Comparison of ENCODE assay signal across 26 cellular contexts in genomic region chr11:76252625-76253024, GRCh38. TPM values are rescaled to one million over a fixed set of nuclear protein-coding genes. Genes with fewer than 3 reads are reported as not detected.
"Had no signal": no experiment of that assay in that cellular context is flagged by ENCODE, and none has a peak within 500 bp of the region (broad histone marks: within the 10 kb centered on the region; RNA-seq: fewer than 3 reads in every experiment).

No MANE protein-coding gene starts in this region.

- ATAC-seq: heart right ventricle; left colon; left ventricle myocardium superior; lower lobe of right lung; naive thymus-derived CD8-positive, alpha-beta T cell; pancreas; stimulated activated naive CD8-positive, alpha-beta T cell treated with anti-CD3 and anti-CD28 coated beads, Interleukin-15, amount 100 ng/mL, for 72 hours had no signal

- H3K9me3 ChIP-seq: colonic mucosa, esophagus squamous epithelium, lower lobe of right lung, neutrophil, pancreas, thyroid gland had no signal

- H3K4me3 Mint-ChIP-seq: neural crest cell; stimulated activated naive CD8-positive, alpha-beta T cell treated with anti-CD3 and anti-CD28 coated beads, Interleukin-15, amount 100 ng/mL, for 72 hours had no signal

- H3K4me3 ChIP-seq: colonic mucosa, esophagus squamous epithelium, heart right ventricle, lower lobe of right lung, pancreas, smooth muscle cell, thyroid gland had no signal

- H3K27ac ChIP-seq: colonic mucosa, heart right ventricle, lower lobe of right lung, neutrophil, pancreas, thyroid gland had no signal

- H3K27me3 ChIP-seq: colonic mucosa, neutrophil, pancreas, thyroid gland had no signal

- H3K36me3 Mint-ChIP-seq: naive thymus-derived CD8-positive, alpha-beta T cell had no signal

- H3K4me1 ChIP-seq: colonic mucosa, esophagus squamous epithelium, lower lobe of right lung, pancreas, thyroid gland had no signal

- DNase-seq: colonic mucosa; dermis blood vessel endothelial cell; effector memory CD4-positive, alpha-beta T cell; erythroblast; esophagus squamous epithelium; foreskin melanocyte; glutamatergic neuron; heart right ventricle; hippocampal formation; kidney glomerular epithelial cell; left colon; lower lobe of right lung; naive thymus-derived CD8-positive, alpha-beta T cell; pancreas; stimulated activated CD4-positive, alpha-beta T cell treated with anti-CD3 and anti-CD28 coated beads, Interleukin-12 subunit alpha, Interleukin-12 subunit beta, amount 100 ng/mL, for 4 hours; stimulated activated CD4-positive, alpha-beta T cell treated with anti-CD3 and anti-CD28 coated beads, Interleukin-1b, Interleukin-23, amount 100 ng/mL, for 48 hours; stimulated activated CD4-positive, alpha-beta T cell treated with anti-CD3 and anti-CD28 coated beads, Interleukin-4, amount 100 ng/mL, for 1 hour; stimulated activated CD8-positive, alpha-beta memory T cell treated with anti-CD3 and anti-CD28 coated beads, Interleukin-4, amount 100 ng/mL, for 48 hours; stimulated activated naive CD4-positive, alpha-beta T cell; stimulated activated naive CD8-positive, alpha-beta T cell treated with anti-CD3 and anti-CD28 coated beads, Interleukin-15, amount 100 ng/mL, for 72 hours; thyroid gland; trophoblast cell had no signal

- H3K4me1 Mint-ChIP-seq: naive thymus-derived CD8-positive, alpha-beta T cell; neural crest cell; stimulated activated naive CD8-positive, alpha-beta T cell treated with anti-CD3 and anti-CD28 coated beads, Interleukin-15, amount 100 ng/mL, for 72 hours had no signal

- H3K4me2 ChIP-seq: smooth muscle cell had no signal

- H3K36me3 ChIP-seq: colonic mucosa, esophagus squamous epithelium, heart right ventricle, lower lobe of right lung, neutrophil, pancreas, thyroid gland had no signal

- H3K9me3 Mint-ChIP-seq: neural crest cell had no signal

RNA-seq across cellular contexts. Expression of gene WNT11, which starts 46.3 kb away (rescaled TPM):
- total RNA-seq: dermis blood vessel endothelial cell had no signal
